25 cellular contexts compared by ENCODE assay signal in genomic region chr3:141273700-141274410, GRCh38. TPM values are rescaled to one million over a fixed set of nuclear protein-coding genes. Genes with fewer than 3 reads are reported as not detected.
A peak's percentile ranks its signal among the peaks of the same experiment; 100 is the strongest.
DNase-seq lines count a peak whose midpoint lies in the region; ATAC-seq and TF ChIP-seq lines count a peak whose summit lies in the region.
"Had no signal": no experiment of that assay in that cellular context is flagged by ENCODE, and none has a peak within 500 bp of the region (broad histone marks: within the 10 kb centered on the region; RNA-seq: fewer than 3 reads in every experiment).

No MANE protein-coding gene starts in this region.

- H3K27me3 ChIP-seq in CD4-positive, CD25-positive, alpha-beta regulatory T cell (ENCODE audit: control insufficient read depth, insufficient read depth, low read length) = no peaks in the 10 kb centered on the region
- no peaks in the 10 kb centered on the region for H3K27me3 ChIP-seq in gastroesophageal sphincter
- H3K27me3 ChIP-seq: tibial nerve had no signal

- CTCF ChIA-PET in activated CD8-positive, alpha-beta T cell treated with anti-CD3 and anti-CD28 coated beads for 36 hours (lab: Charles Lee) = interaction anchor here (1.7 to 3.8 kb wide), 2 partner anchors 17 to 42 kb away, joined by 3 to 27 read pairs; partner anchors contain the start of gene PXYLP1

- H3K4me3 ChIP-seq in CD4-positive, CD25-positive, alpha-beta regulatory T cell (ENCODE audit: low read depth, low read length) = no peak overlapping the region
- H3K4me3 ChIP-seq in gastroesophageal sphincter = no peak overlapping the region
- H3K4me3 ChIP-seq: mucosa of descending colon, tibial nerve had no signal

- H3K4me1 Mint-ChIP-seq in CD4-positive, CD25-positive, alpha-beta regulatory T cell = peaks cover 1 to 44% (median 19%) of the 10 kb centered on the region in 4 donors
- peaks cover 32% of the 10 kb centered on the region for H3K4me1 Mint-ChIP-seq in activated CD8-positive, alpha-beta T cell treated with anti-CD3 and anti-CD28 coated beads for 36 hours (ENCODE audit: low read depth)
- H3K4me1 Mint-ChIP-seq: stimulated activated memory B cell treated with anti-CD40 and anti-IgM and Interleukin-4, amounts not matched to agents 10 μg/mL and 1 μg/mL and 100 μg/mL, for 72 hours had no signal

- TF ChIP-seq CTCF in activated CD8-positive, alpha-beta T cell treated with anti-CD3 and anti-CD28 coated beads for 36 hours (IDR thresholded peaks at IDR 0.05) = no peak
- TF ChIP-seq CTCF in gastroesophageal sphincter (IDR thresholded peaks at IDR 0.05) = no peak

- peak overlapping the region in 2 of 4 donors; percentile 2 to 27 for H3K4me3 Mint-ChIP-seq in CD4-positive, CD25-positive, alpha-beta regulatory T cell
- no peak overlapping the region for H3K4me3 Mint-ChIP-seq in activated CD8-positive, alpha-beta T cell treated with anti-CD3 and anti-CD28 coated beads for 36 hours
- H3K4me3 Mint-ChIP-seq: stimulated activated memory B cell treated with anti-CD40 and anti-IgM and Interleukin-4, amounts not matched to agents 10 μg/mL and 1 μg/mL and 100 μg/mL, for 72 hours had no signal

- TF ChIP-seq EP300 in gastroesophageal sphincter (IDR thresholded peaks at IDR 0.05) = no peak

- H3K27me3 Mint-ChIP-seq in CD4-positive, CD25-positive, alpha-beta regulatory T cell = no peaks in the 10 kb centered on the region
- H3K27me3 Mint-ChIP-seq in activated CD8-positive, alpha-beta T cell treated with anti-CD3 and anti-CD28 coated beads for 36 hours = no peaks in the 10 kb centered on the region
- H3K27me3 Mint-ChIP-seq: stimulated activated memory B cell treated with anti-CD40 and anti-IgM and Interleukin-4, amounts not matched to agents 10 μg/mL and 1 μg/mL and 100 μg/mL, for 72 hours had no signal

- intact Hi-C loops in activated CD8-positive, alpha-beta T cell treated with anti-CD3 and anti-CD28 coated beads for 36 hours (cut with micrococcal nuclease) = no loop called here

- H3K27ac Mint-ChIP-seq in CD4-positive, CD25-positive, alpha-beta regulatory T cell = peak overlapping the region in 2 of 3 donors; percentile 30 to 62
- peak overlapping the region; percentile 36 for H3K27ac Mint-ChIP-seq in activated CD8-positive, alpha-beta T cell treated with anti-CD3 and anti-CD28 coated beads for 36 hours
- H3K27ac Mint-ChIP-seq: stimulated activated memory B cell treated with anti-CD40 and anti-IgM and Interleukin-4, amounts not matched to agents 10 μg/mL and 1 μg/mL and 100 μg/mL, for 72 hours had no signal

- no peaks in the 10 kb centered on the region for H3K9me3 ChIP-seq in CD4-positive, CD25-positive, alpha-beta regulatory T cell (ENCODE audit: control insufficient read depth in 2 of 2, low read length in 2 of 2)
- no peaks in the 10 kb centered on the region for H3K9me3 ChIP-seq in gastroesophageal sphincter
- H3K9me3 ChIP-seq: mucosa of descending colon, tibial nerve had no signal

- in situ Hi-C loops in Caki2 (cut with HindIII; ENCODE audit: low pct_unique_long_range_greater_than_20kb, low sequenced_read_pairs) = no loop called here

- WGBS in gastroesophageal sphincter (ENCODE audit: low coverage in 1 of 2), 2 donors = 90 to 91% methylated on average over 4 to 13 of the region's 15 CpGs

- no peak for TF ChIP-seq POLR2A in gastroesophageal sphincter (IDR thresholded peaks at IDR 0.05)

- no peak overlapping the region for H3K27ac ChIP-seq in CD4-positive, CD25-positive, alpha-beta regulatory T cell (ENCODE audit: insufficient read depth, low read length, poor library complexity, severe bottlenecking)
- no peak overlapping the region for H3K27ac ChIP-seq in gastroesophageal sphincter
- H3K27ac ChIP-seq: tibial nerve had no signal

- DNase-seq in CD4-positive, CD25-positive, alpha-beta regulatory T cell = no peak
- DNase-seq in Caki2 (ENCODE audit: low read depth) (peak; percentile 42), OCI-M1 (lab: John Stamatoyannopoulos, UW) (no peak), superior temporal gyrus (ENCODE audit: extremely low spot score) (no peak)
- DNase-seq in activated CD8-positive, alpha-beta T cell treated with anti-CD3 and anti-CD28 coated beads for 36 hours = no peak
- DNase-seq in stimulated activated naive CD4-positive, alpha-beta T cell treated with Interleukin-2 at 50 U/mL for 16 hours (lab: John Stamatoyannopoulos, UW) = no peak
- DNase-seq: activated CD4-positive, alpha-beta T cell treated with anti-CD3 and anti-CD28 coated beads for 4 hours; activated CD8-positive, alpha-beta memory T cell treated with anti-CD3 and anti-CD28 coated beads, Interleukin-2, amount 50 U/mL, for 48 hours; activated naive CD4-positive, alpha-beta T cell treated with Interleukin-2 at 50 U/mL for 16 hours; anterior cingulate cortex; CD8-positive, alpha-beta memory T cell; dermis blood vessel endothelial cell; foreskin fibroblast; immature natural killer cell; mucosa of descending colon; NCI-H1105; NCI-H2029 treated with DMSO at 0.1 percent for 48 hours; SHP77 treated with DMSO at 0.1 percent for 48 hours; small intestine; stimulated activated CD4-positive, alpha-beta T cell treated with anti-CD3 and anti-CD28 coated beads, Interleukin-2, amount 100 ng/mL, for 24 hours; SW 1271 had no signal

- no peaks in the 10 kb centered on the region for H3K36me3 ChIP-seq in CD4-positive, CD25-positive, alpha-beta regulatory T cell (ENCODE audit: control insufficient read depth, insufficient read depth, low read length)
- peaks cover 0 to 10% of the 10 kb centered on the region in 2 donors for H3K36me3 ChIP-seq in gastroesophageal sphincter

- no peak for ATAC-seq in CD4-positive, CD25-positive, alpha-beta regulatory T cell (ENCODE audit: low read depth in 2 of 2)
- ATAC-seq in activated CD8-positive, alpha-beta T cell treated with anti-CD3 and anti-CD28 coated beads for 36 hours = peak; percentile 4
- ATAC-seq in gastroesophageal sphincter = peak; percentile 30
- ATAC-seq in HG02623 (IDR thresholded peaks at IDR 0.05; ENCODE audit: unreplicated experiment) = no peak
- ATAC-seq: mucosa of descending colon; stimulated activated memory B cell treated with anti-CD40 and anti-IgM and Interleukin-4, amounts not matched to agents 10 μg/mL and 1 μg/mL and 100 μg/mL, for 72 hours had no signal

- POLR2A ChIA-PET in activated CD8-positive, alpha-beta T cell treated with anti-CD3 and anti-CD28 coated beads for 36 hours (lab: Charles Lee) = no interaction called here

- H3K9me3 Mint-ChIP-seq in CD4-positive, CD25-positive, alpha-beta regulatory T cell = no peaks in the 10 kb centered on the region
- H3K9me3 Mint-ChIP-seq in activated CD8-positive, alpha-beta T cell treated with anti-CD3 and anti-CD28 coated beads for 36 hours = no peaks in the 10 kb centered on the region
- H3K9me3 Mint-ChIP-seq: CD8-positive, alpha-beta memory T cell; immature natural killer cell; stimulated activated memory B cell treated with anti-CD40 and anti-IgM and Interleukin-4, amounts not matched to agents 10 μg/mL and 1 μg/mL and 100 μg/mL, for 72 hours had no signal

- peaks cover 16% of the 10 kb centered on the region for H3K36me3 Mint-ChIP-seq in CD4-positive, CD25-positive, alpha-beta regulatory T cell
- peaks cover 8% of the 10 kb centered on the region for H3K36me3 Mint-ChIP-seq in activated CD8-positive, alpha-beta T cell treated with anti-CD3 and anti-CD28 coated beads for 36 hours (ENCODE audit: low read depth)

- H3K4me1 ChIP-seq in CD4-positive, CD25-positive, alpha-beta regulatory T cell (ENCODE audit: control insufficient read depth, insufficient read depth, low read length, poor library complexity, severe bottlenecking) = peaks cover 21% of the 10 kb centered on the region
- peaks cover 0 to 4% (median 2%) of the 10 kb centered on the region in 3 donors for H3K4me1 ChIP-seq in gastroesophageal sphincter

RNA-seq across cellular contexts. Expression of gene PXYLP1, which starts 42.2 kb away (rescaled TPM):
- 9.8 TPM for total RNA-seq in CD4-positive, CD25-positive, alpha-beta regulatory T cell
- polyA plus RNA-seq in CD4-positive, CD25-positive, alpha-beta regulatory T cell = 10 to 100 TPM in 2 of 4 donors, 1 to 10 TPM in 2; 3.8 to 11.3 (median 7.8) TPM
- total RNA-seq in Caki2 (2014; rRNA removed; shearing (Covaris generic); ENCODE audit: low replicate concordance) = 4.1 and 4.5 TPM in 2 replicates
- total RNA-seq in activated CD8-positive, alpha-beta T cell treated with anti-CD3 and anti-CD28 coated beads for 36 hours = 10 to 100 TPM; 14.9 to 17.2 TPM
- total RNA-seq in gastroesophageal sphincter = 10 to 100 TPM in 2 of 4 donors, 1 to 10 TPM in 2; 6.5 to 16.9 (median 10.0) TPM

Comparison
In these comparisons a context has a peak if more than half of its experiments do, and no peak if none do; other contexts are left out.
1. ATAC-seq: peak in activated CD8-positive, alpha-beta T cell treated with anti-CD3 and anti-CD28 coated beads for 36 hours (single experiment) and gastroesophageal sphincter (single experiment); none in CD4-positive, CD25-positive, alpha-beta regulatory T cell (0 of 2) and HG02623 (single experiment).